In the genomic region with DNA sequence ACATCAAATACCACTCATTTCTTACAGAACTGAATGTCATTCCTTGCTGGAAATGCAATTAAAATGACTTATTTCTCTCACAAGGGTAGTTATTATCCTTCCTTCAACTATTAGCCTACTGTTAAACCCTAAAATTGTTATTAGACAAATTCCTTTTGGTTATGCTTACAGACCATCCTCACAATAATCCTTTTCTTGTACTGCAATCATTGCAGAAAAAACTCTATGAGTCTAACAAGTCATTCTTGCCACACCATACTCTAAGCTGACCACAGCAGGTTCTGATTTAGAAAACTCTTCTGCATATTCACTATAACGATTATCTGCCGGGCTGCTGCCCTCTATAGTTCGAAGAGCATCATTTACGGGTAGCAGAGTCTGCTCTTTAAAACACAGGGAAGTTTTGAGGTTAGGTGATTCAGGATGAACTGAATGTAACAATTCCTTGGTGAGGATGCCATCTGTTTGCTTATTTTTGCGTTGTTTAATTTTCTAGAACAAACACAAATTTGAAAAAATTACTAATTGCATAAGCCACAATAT, we compare ENCODE assay signal across 8 cellular contexts. TPM values are rescaled to one million over a fixed set of nuclear protein-coding genes. Genes with fewer than 3 reads are reported as not detected.
DNase-seq lines count a peak whose midpoint lies in the region; ATAC-seq and TF ChIP-seq lines count a peak whose summit lies in the region.

No MANE protein-coding gene starts in this region.

- H3K4me3 Mint-ChIP-seq in T-cell, result no peak overlapping the region

- H3K4me3 ChIP-seq in BE2C (ENCODE audit: low read depth, low read length), result no peak overlapping the region

- peaks cover 51% of the 10 kb centered on the region for H3K36me3 Mint-ChIP-seq in T-cell

- no peaks in the 10 kb centered on the region for H3K27me3 ChIP-seq in BE2C

- DNase-seq in BE2C (no peak), NCI-H146 (lab: John Stamatoyannopoulos, UW) (peak; percentile 31), cerebellar cortex (ENCODE audit: low spot score) (peak; percentile 84), non-pigmented ciliary epithelial cell (ENCODE audit: low read depth) (peak; percentile 22), KG1 (lab: John Stamatoyannopoulos, UW) (no peak), T-cell (no peak), DMS153 treated with DMSO at 0.1 percent for 48 hours (lab: John Stamatoyannopoulos, UW; ENCODE audit: unreplicated experiment) (no peak)

- H3K4me1 ChIP-seq in BE2C, result no peaks in the 10 kb centered on the region

- POLR2A ChIA-PET in T-cell (lab: Charles Lee), result no interaction called here

- peak; percentile 60 for TF ChIP-seq CTCF in BE2C (IDR thresholded peaks at IDR 0.05; ENCODE audit: low read depth, low read length)

- H3K9me3 ChIP-seq in BE2C, result no peaks in the 10 kb centered on the region; the same call in 1 of the 2 replicates

- H3K27ac Mint-ChIP-seq in T-cell, result no peak overlapping the region

- peak; percentile 88 for ATAC-seq in GM19351 (IDR thresholded peaks at IDR 0.05; ENCODE audit: unreplicated experiment)
- ATAC-seq in T-cell (replicated peaks in 1 of 4), result no peak

- H3K36me3 ChIP-seq in BE2C, result peaks cover 10% of the 10 kb centered on the region; the same call in 1 of the 2 replicates

- CTCF ChIA-PET in T-cell (lab: Charles Lee), result no interaction called here

- no peaks in the 10 kb centered on the region for H3K4me1 Mint-ChIP-seq in T-cell

- no peaks in the 10 kb centered on the region for H3K27me3 Mint-ChIP-seq in T-cell

- peaks cover 0 to 3% (median 0%) of the 10 kb centered on the region in 3 donors for H3K9me3 Mint-ChIP-seq in T-cell

RNA-seq across cellular contexts. Expression of a gene that starts 38.2 kb away (rescaled TPM):
- polyA plus RNA-seq in BE2C (2012; ENCODE audit: insufficient read depth, insufficient read length, low read depth), result 15.5 TPM
- 10 to 100 TPM; 15.6 to 19.2 (median 16.3) TPM for total RNA-seq in T-cell

RNA-seq across cellular contexts. Expression of a gene that starts 52.4 kb away (rescaled TPM):
- 45.7 TPM for polyA plus RNA-seq in BE2C (2012; ENCODE audit: insufficient read depth, insufficient read length, low read depth)
- total RNA-seq in T-cell, result 10 to 100 TPM; 33.2 to 59.1 (median 37.3) TPM

Comparison
In these comparisons a context has a peak if more than half of its experiments do, and no peak if none do; other contexts are left out.
1. DNase-seq: peak in NCI-H146 (single experiment), cerebellar cortex (single experiment) and non-pigmented ciliary epithelial cell (single experiment); none in BE2C (single experiment), KG1 (single experiment), T-cell (0 of 34) and DMS153 treated with DMSO at 0.1 percent for 48 hours (single experiment).